ENCODE assay signal across 24 cellular contexts in the genomic region with DNA sequence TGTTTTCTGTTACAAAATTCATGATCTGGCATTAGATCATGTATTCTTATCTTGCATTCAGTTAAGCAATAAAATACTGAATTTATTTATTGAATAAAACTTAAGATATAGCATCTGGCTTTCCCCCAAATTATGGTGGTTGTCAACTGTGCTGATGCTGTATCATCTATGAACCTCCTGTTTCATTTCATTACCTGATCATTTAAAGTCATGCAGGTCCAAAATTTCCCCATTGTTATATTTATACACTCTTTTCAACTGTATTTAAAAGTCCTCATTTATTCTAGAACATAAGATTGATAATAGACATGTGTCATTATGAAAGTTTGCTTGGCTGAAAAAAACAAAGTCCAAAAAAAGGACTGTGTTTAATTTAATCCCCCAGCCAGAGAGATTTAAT.
"Had no signal": no experiment of that assay in that cellular context is flagged by ENCODE, and none has a peak within 500 bp of the region (broad histone marks: within the 10 kb centered on the region; RNA-seq: fewer than 3 reads in every experiment).

No MANE protein-coding gene starts in this region.

- H3K4me1 ChIP-seq: ascending aorta, breast epithelium, colonic mucosa had no signal

- FAIRE-seq: frontal cortex had no signal

- H3K9me3 ChIP-seq: ascending aorta, breast epithelium, colonic mucosa had no signal

- H3K27me3 ChIP-seq: ascending aorta, breast epithelium, cardiac muscle cell, colonic mucosa had no signal

- DNase-seq: activated CD4-positive, alpha-beta memory T cell treated with anti-CD3 and anti-CD28 coated beads for 36 hours; activated CD4-positive, alpha-beta T cell treated with anti-CD3 and anti-CD28 coated beads for 36 hours; activated CD4-positive, alpha-beta T cell treated with anti-CD3 and anti-CD28 coated beads, Interleukin-2, amount 10 ng/mL, durations not matched to agents 24 days and 14 days; activated CD4-positive, CD25-positive, alpha-beta regulatory T cell; activated CD4-positive, CD25-positive, alpha-beta regulatory T cell treated with anti-CD3 and anti-CD28 coated beads, Interleukin-2, amount 50 U/mL, for 72 hours; activated CD8-positive, alpha-beta memory T cell treated with anti-CD3 and anti-CD28 coated beads, Interleukin-2, amount 10 ng/mL, durations not matched to agents 7 days and 5 days; activated CD8-positive, alpha-beta memory T cell treated with anti-CD3 and anti-CD28 coated beads, Interleukin-2, amount 50 U/mL, for 4 hours; activated CD8-positive, alpha-beta T cell treated with anti-CD3 and anti-CD28 coated beads, Interleukin-2, amount 10 ng/mL, durations not matched to agents 7 days and 5 days; activated effector memory CD4-positive, alpha-beta T cell treated with anti-CD3 and anti-CD28 coated beads, Interleukin-2, amount 50 U/mL, for 16 hours; activated naive CD4-positive, alpha-beta T cell treated with anti-CD3 and anti-CD28 coated beads, Interleukin-2, amount 10 ng/mL, durations not matched to agents 7 days and 5 days; activated naive CD8-positive, alpha-beta T cell treated with anti-CD3 and anti-CD28 coated beads, Interleukin-2, amount 10 ng/mL, durations not matched to agents 7 days and 5 days; activated T-cell treated with anti-CD3 and anti-CD28 coated beads, Interleukin-2, amount 50 U/mL, for 1 hour; activated T-cell treated with anti-CD3 and anti-CD28 coated beads, Interleukin-2, amount 50 U/mL, for 48 hours; central memory CD4-positive, alpha-beta T cell; cerebellar nuclear complex; colonic mucosa; effector memory CD4-positive, alpha-beta T cell; endodermal cell; head of caudate nucleus; hippocampal formation had no signal

- H3K36me3 ChIP-seq: ascending aorta, breast epithelium, cardiac muscle cell, colonic mucosa had no signal

- H3K4me3 ChIP-seq: ascending aorta, breast epithelium, cardiac muscle cell, colonic mucosa had no signal

- H3K27ac ChIP-seq: ascending aorta, breast epithelium, cardiac muscle cell, colonic mucosa had no signal
